ENCODE assay signal across 10 cellular contexts in the genomic region with DNA sequence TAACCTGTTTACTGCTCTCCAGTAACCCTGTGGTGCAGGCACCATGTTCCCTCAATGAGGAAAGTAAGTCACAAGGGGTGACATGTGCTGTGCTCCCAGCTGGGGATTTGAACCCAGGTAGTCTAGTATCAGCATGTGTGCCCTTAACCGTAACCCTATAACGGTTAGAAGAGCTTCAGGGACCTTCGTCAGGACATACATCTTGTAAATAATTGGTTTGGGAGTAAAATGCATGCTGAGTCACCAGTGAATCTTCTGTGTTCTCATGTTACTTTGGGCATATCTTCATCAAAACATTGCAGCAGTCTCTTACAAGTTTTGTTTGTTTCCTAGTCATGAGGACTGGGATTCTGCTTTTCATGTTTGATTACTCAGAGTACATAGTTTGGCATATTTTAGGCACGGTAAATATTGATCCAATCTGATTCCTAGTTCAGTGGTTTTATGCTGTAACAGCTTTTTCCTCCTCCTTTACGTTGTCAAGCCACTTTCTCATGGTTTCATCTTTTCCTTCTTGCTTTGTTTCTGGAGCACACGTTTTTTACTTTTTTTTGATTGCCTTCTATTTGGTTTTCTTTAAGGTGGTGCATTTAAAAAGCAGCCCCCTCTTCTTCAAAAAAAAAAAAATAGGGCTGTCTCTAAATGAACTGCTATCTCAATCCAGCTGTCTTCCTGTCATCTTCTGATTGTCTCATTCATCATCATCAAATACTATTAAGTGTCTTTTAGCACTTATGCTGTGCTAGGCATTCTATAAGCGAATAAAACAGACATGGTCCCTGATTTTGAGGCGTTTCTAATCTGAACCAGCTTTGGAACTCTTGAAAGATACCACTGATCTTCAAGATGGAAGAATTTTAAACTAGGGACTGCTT. TPM values are rescaled to one million over a fixed set of nuclear protein-coding genes. Genes with fewer than 3 reads are reported as not detected.
DNase-seq lines count a peak whose midpoint lies in the region; TF ChIP-seq lines count a peak whose summit lies in the region.
"Had no signal": no experiment of that assay in that cellular context is flagged by ENCODE, and none has a peak within 500 bp of the region (broad histone marks: within the 10 kb centered on the region; RNA-seq: fewer than 3 reads in every experiment).

No MANE protein-coding gene starts in this region.

- H3K9me3 ChIP-seq in prostate gland (no peaks in the 10 kb centered on the region), uterus (no peaks in the 10 kb centered on the region)
- H3K9me3 ChIP-seq: sigmoid colon had no signal

- H3K36me3 ChIP-seq in prostate gland (no peaks in the 10 kb centered on the region), uterus (no peaks in the 10 kb centered on the region)

- TF ChIP-seq CTCF in epithelial cell of esophagus (IDR thresholded peaks at IDR 0.05; ENCODE audit: insufficient read depth, low read depth, low read length, missing control alignments) (no peak), prostate gland (IDR thresholded peaks at IDR 0.05) (no peak), dorsolateral prefrontal cortex (IDR thresholded peaks at IDR 0.05 in 54 of 56, conservative IDR thresholded peaks at IDR 0.05 in 2 of 56; ENCODE audit: low read depth in 1 of 56, partially characterized antibody in 56 of 56) (no peak), uterus (IDR thresholded peaks at IDR 0.05) (no peak)

- 32% methylated on average over 8 of the region's 8 CpGs for WGBS in prostate gland

- H3K27me3 ChIP-seq in prostate gland (replicated peaks; ENCODE audit: insufficient read depth) (no peaks in the 10 kb centered on the region), dorsolateral prefrontal cortex (no peaks in the 10 kb centered on the region), uterus (no peaks in the 10 kb centered on the region)
- H3K27me3 ChIP-seq: sigmoid colon had no signal

- intact Hi-C loops in prostate gland (cut with DNase I): no loop called here
- intact Hi-C loops in dorsolateral prefrontal cortex (cut with DNase I): no loop called here
- intact Hi-C loops in uterus (cut with DNase I; ENCODE audit: low total_unique reads): no loop called here

- peak overlapping the region; percentile 47 to 66 for H3K27ac ChIP-seq in prostate gland
- H3K27ac ChIP-seq in dorsolateral prefrontal cortex: peak overlapping the region in 24 of 59 donors; percentile 4 to 58 (median 31)
- H3K27ac ChIP-seq in uterus: no peak overlapping the region
- H3K27ac ChIP-seq: sigmoid colon had no signal

- H3K4me1 ChIP-seq in prostate gland (replicated peaks) (peaks cover 5% of the 10 kb centered on the region), uterus (no peaks in the 10 kb centered on the region)
- H3K4me1 ChIP-seq: sigmoid colon had no signal

- TF ChIP-seq POLR2A in prostate gland (IDR thresholded peaks at IDR 0.05) (no peak), uterus (IDR thresholded peaks at IDR 0.05) (no peak)

- H3K4me3 ChIP-seq in epithelial cell of esophagus (ENCODE audit: low read length): no peak overlapping the region
- no peak overlapping the region for H3K4me3 ChIP-seq in prostate gland
- no peak overlapping the region for H3K4me3 ChIP-seq in dorsolateral prefrontal cortex
- no peak overlapping the region for H3K4me3 ChIP-seq in uterus
- H3K4me3 ChIP-seq: sigmoid colon had no signal

- DNase-seq in DMS 273 (lab: John Stamatoyannopoulos, UW; ENCODE audit: unreplicated experiment) (peak; percentile 48), DMS 273 treated with DMSO at 0.1 percent for 48 hours (lab: John Stamatoyannopoulos, UW) (no peak), NCI-H82 (lab: John Stamatoyannopoulos, UW) (peak; percentile 68), epithelial cell of esophagus (ENCODE audit: low read depth) (peak; percentile 83), prostate gland (ENCODE audit: low spot score) (peak; percentile 34), dorsolateral prefrontal cortex (no peak), uterus (no peak)
- DNase-seq in stimulated activated CD4-positive, alpha-beta T cell treated with anti-CD3 and anti-CD28 coated beads, Interleukin-2, amount 100 ng/mL, for 24 hours: no peak
- DNase-seq: activated CD4-positive, alpha-beta T cell treated with anti-CD3 and anti-CD28 coated beads, Interleukin-2, amount 50 U/mL, for 4 hours; sigmoid colon had no signal

RNA-seq across cellular contexts. Expression of gene CLIP4, which starts 50.4 kb away (rescaled TPM):
- 10 to 100 TPM; 26.1 to 30.3 TPM for total RNA-seq in prostate gland
- total RNA-seq in dorsolateral prefrontal cortex: 100 to 1,000 TPM in 27 of 120 experiments, 10 to 100 TPM in 93; 65.7 to 139 (median 91.4) TPM
- total RNA-seq in uterus: 10 to 100 TPM; 24.1 to 48.7 (median 40.1) TPM

Comparison
In these comparisons a context has a peak if more than half of its experiments do, and no peak if none do; other contexts are left out.
1. DNase-seq: peak in DMS 273 (single experiment), NCI-H82 (single experiment), epithelial cell of esophagus (single experiment) and prostate gland (single experiment); none in DMS 273 treated with DMSO at 0.1 percent for 48 hours (single experiment), dorsolateral prefrontal cortex (0 of 10), uterus (0 of 2) and stimulated activated CD4-positive, alpha-beta T cell treated with anti-CD3 and anti-CD28 coated beads, Interleukin-2, amount 100 ng/mL, for 24 hours (0 of 2).
2. H3K27ac ChIP-seq: peak in prostate gland (2 of 2); none in uterus (0 of 2).